ENCODE assay signal across 18 cellular contexts in genomic region chr4:110616162-110617062, GRCh38. TPM values are rescaled to one million over a fixed set of nuclear protein-coding genes. Genes with fewer than 3 reads are reported as not detected.
A peak's percentile ranks its signal among the peaks of the same experiment; 100 is the strongest.
DNase-seq lines count a peak whose midpoint lies in the region; ATAC-seq, FAIRE-seq and TF ChIP-seq lines count a peak whose summit lies in the region.
"Had no signal": no experiment of that assay in that cellular context is flagged by ENCODE, and none has a peak within 500 bp of the region (broad histone marks: within the 10 kb centered on the region; RNA-seq: fewer than 3 reads in every experiment).

No MANE protein-coding gene starts in this region.

- no peak for ATAC-seq in stimulated activated memory B cell treated with anti-CD40 and anti-IgM and Interleukin-4, amounts not matched to agents 10 μg/mL and 1 μg/mL and 100 μg/mL, for 72 hours
- ATAC-seq: A549; activated T-helper 17 cell treated with anti-CD3 and anti-CD28 coated beads, Interleukin-2, amount 50 U/mL, for 72 hours; naive thymus-derived CD8-positive, alpha-beta T cell had no signal

- H3K4me3 ChIP-seq in ectodermal cell (ENCODE audit: insufficient read depth, low read depth, low read length) (peak overlapping the region; percentile 37), mesenchymal stem cell (ENCODE audit: insufficient read depth in 1 of 2, low read depth in 1 of 2, low read length in 2 of 2) (no peak overlapping the region), kidney (ENCODE audit: low read length in 2 of 2) (peak overlapping the region in 1 of 2 donors; percentile 21)
- H3K4me3 ChIP-seq: A549 had no signal

- no peak overlapping the region for H2BK5ac ChIP-seq in mesenchymal stem cell (ENCODE audit: low read depth, low read length, poor library complexity, severe bottlenecking)

- no peaks in the 10 kb centered on the region for H3K79me1 ChIP-seq in mesenchymal stem cell (replicated peaks; ENCODE audit: low read length, poor library complexity, severe bottlenecking)

- peaks cover 3% of the 10 kb centered on the region for H3K9me3 Mint-ChIP-seq in activated naive CD4-positive, alpha-beta T cell treated with anti-CD3 and anti-CD28 coated beads, Interleukin-2, amount 10 ng/mL, durations not matched to agents 7 days and 5 days
- no peaks in the 10 kb centered on the region for H3K9me3 Mint-ChIP-seq in type B pancreatic cell
- H3K9me3 Mint-ChIP-seq in stimulated activated memory B cell treated with anti-CD40 and anti-IgM and Interleukin-4, amounts not matched to agents 10 μg/mL and 1 μg/mL and 100 μg/mL, for 72 hours = no peaks in the 10 kb centered on the region
- H3K9me3 Mint-ChIP-seq: activated T-helper 17 cell treated with anti-CD3 and anti-CD28 coated beads, Interleukin-2, amount 50 U/mL, for 72 hours had no signal

- H3K9ac ChIP-seq in mesenchymal stem cell (ENCODE audit: low read length) (no peak overlapping the region), kidney (ENCODE audit: low read length in 2 of 2) (no peak overlapping the region)

- CTCF ChIA-PET in activated naive CD4-positive, alpha-beta T cell treated with anti-CD3 and anti-CD28 coated beads, Interleukin-2, amount 10 ng/mL, durations not matched to agents 7 days and 5 days (lab: Charles Lee) = no interaction called here

- H3K18ac ChIP-seq in mesenchymal stem cell (ENCODE audit: low read depth in 1 of 2, low read length in 2 of 2) = peak overlapping the region; percentile 92 to 93

- no peak overlapping the region for H3K23ac ChIP-seq in mesenchymal stem cell (ENCODE audit: low read length in 2 of 2)

- H3K9me3 ChIP-seq in ectodermal cell (ENCODE audit: control insufficient read depth, low read length) (no peaks in the 10 kb centered on the region), mesenchymal stem cell (ENCODE audit: control insufficient read depth, low read length) (no peaks in the 10 kb centered on the region), kidney (ENCODE audit: control insufficient read depth in 1 of 2, low read length in 2 of 2) (no peaks in the 10 kb centered on the region)
- H3K9me3 ChIP-seq: A549 had no signal

- peaks cover 58% of the 10 kb centered on the region for H3K4me1 ChIP-seq in ectodermal cell (ENCODE audit: control insufficient read depth, insufficient read depth, low read length)
- H3K4me1 ChIP-seq in mesenchymal stem cell (ENCODE audit: control insufficient read depth, insufficient read depth, low read depth, low read length) = peaks cover 31% of the 10 kb centered on the region
- H3K4me1 ChIP-seq in kidney (ENCODE audit: control insufficient read depth in 1 of 2, insufficient read depth in 1 of 2, low read depth in 1 of 2, low read length in 2 of 2) = peaks cover 0 to 13% of the 10 kb centered on the region in 2 donors

- WGBS in ectodermal cell, 2 experiments = 0% methylated on average over 11 to 13 of the region's 17 CpGs
- 0% methylated on average over 5 of the region's 17 CpGs for WGBS in mesenchymal stem cell

- TF ChIP-seq CTCF in type B pancreatic cell (conservative IDR thresholded peaks at IDR 0.05) (no peak), kidney (IDR thresholded peaks at IDR 0.05; ENCODE audit: borderline replicate concordance, extremely low read depth, insufficient read depth) (no peak)

- H3K27me3 Mint-ChIP-seq in activated naive CD4-positive, alpha-beta T cell treated with anti-CD3 and anti-CD28 coated beads, Interleukin-2, amount 10 ng/mL, durations not matched to agents 7 days and 5 days = peaks cover 98% of the 10 kb centered on the region
- H3K27me3 Mint-ChIP-seq in type B pancreatic cell = peaks cover 96% of the 10 kb centered on the region
- peaks cover 93% of the 10 kb centered on the region for H3K27me3 Mint-ChIP-seq in stimulated activated memory B cell treated with anti-CD40 and anti-IgM and Interleukin-4, amounts not matched to agents 10 μg/mL and 1 μg/mL and 100 μg/mL, for 72 hours

- H4K8ac ChIP-seq in mesenchymal stem cell (ENCODE audit: low read length) = peak overlapping the region; percentile 8

- FAIRE-seq in kidney (lab: Jason Lieb, UNC) = no peak
- FAIRE-seq: A549 had no signal

- no peak overlapping the region for H3K4me3 Mint-ChIP-seq in activated naive CD4-positive, alpha-beta T cell treated with anti-CD3 and anti-CD28 coated beads, Interleukin-2, amount 10 ng/mL, durations not matched to agents 7 days and 5 days
- H3K4me3 Mint-ChIP-seq in type B pancreatic cell = peak overlapping the region; percentile 76
- H3K4me3 Mint-ChIP-seq in stimulated activated memory B cell treated with anti-CD40 and anti-IgM and Interleukin-4, amounts not matched to agents 10 μg/mL and 1 μg/mL and 100 μg/mL, for 72 hours = no peak overlapping the region
- H3K4me3 Mint-ChIP-seq: activated CD4-positive, alpha-beta memory T cell treated with anti-CD3 and anti-CD28 coated beads, Interleukin-2, amount 10 ng/mL, durations not matched to agents 7 days and 5 days; activated T-helper 17 cell treated with anti-CD3 and anti-CD28 coated beads, Interleukin-2, amount 50 U/mL, for 72 hours had no signal

- no peak overlapping the region for H2AK5ac ChIP-seq in mesenchymal stem cell (ENCODE audit: low read length, severe bottlenecking)

- no peak overlapping the region for H3K4me2 ChIP-seq in mesenchymal stem cell (ENCODE audit: low read length, poor library complexity, severe bottlenecking)
- H3K4me2 ChIP-seq: A549 had no signal

- H3K36me3 ChIP-seq in ectodermal cell (ENCODE audit: control insufficient read depth, insufficient read depth, low read length) (no peaks in the 10 kb centered on the region), mesenchymal stem cell (ENCODE audit: control insufficient read depth in 1 of 2, insufficient read depth in 2 of 2, low read depth in 1 of 2, low read length in 2 of 2) (peaks cover 0 to 11% of the 10 kb centered on the region in 2 experiments), kidney (ENCODE audit: control insufficient read depth in 1 of 2, insufficient read depth in 2 of 2, low read length in 2 of 2) (no peaks in the 10 kb centered on the region)

- H3K4me1 Mint-ChIP-seq in activated naive CD4-positive, alpha-beta T cell treated with anti-CD3 and anti-CD28 coated beads, Interleukin-2, amount 10 ng/mL, durations not matched to agents 7 days and 5 days = peaks cover 4% of the 10 kb centered on the region
- peaks cover 39% of the 10 kb centered on the region for H3K4me1 Mint-ChIP-seq in type B pancreatic cell (ENCODE audit: unreplicated experiment)
- H3K4me1 Mint-ChIP-seq in stimulated activated memory B cell treated with anti-CD40 and anti-IgM and Interleukin-4, amounts not matched to agents 10 μg/mL and 1 μg/mL and 100 μg/mL, for 72 hours = peaks cover 6% of the 10 kb centered on the region

- no peak overlapping the region for H2AFZ ChIP-seq in mesenchymal stem cell (ENCODE audit: low read depth, low read length)

- H2BK12ac ChIP-seq in mesenchymal stem cell (ENCODE audit: low read length in 2 of 2) = peak overlapping the region in 1 of 2 experiments; percentile 23

- no peak for DNase-seq in activated naive CD4-positive, alpha-beta T cell treated with anti-CD3 and anti-CD28 coated beads, Interleukin-2, amount 10 ng/mL, durations not matched to agents 7 days and 5 days
- DNase-seq in activated naive CD4-positive, alpha-beta T cell treated with Interleukin-2 at 50 U/mL for 16 hours = no peak
- DNase-seq in mesenchymal stem cell (peak; percentile 45), type B pancreatic cell (ENCODE audit: extremely low spot score, unreplicated experiment) (no peak), kidney (no peak), NCI-H1092 treated with DMSO at 0.1 percent for 48 hours (lab: John Stamatoyannopoulos, UW) (no peak)
- DNase-seq: activated CD4-positive, alpha-beta memory T cell treated with anti-CD3 and anti-CD28 coated beads, Interleukin-2, amount 10 ng/mL, durations not matched to agents 7 days and 5 days; DMS153; effector CD4-positive, alpha-beta T cell; naive thymus-derived CD8-positive, alpha-beta T cell; NCI-H187 treated with DMSO at 0.1 percent for 48 hours; SW 1271 had no signal

- no peak overlapping the region for H2BK15ac ChIP-seq in mesenchymal stem cell (ENCODE audit: low read depth, poor library complexity, severe bottlenecking)

- H3K27me3 ChIP-seq in ectodermal cell (ENCODE audit: control insufficient read depth, insufficient read depth, low read length, poor library complexity, severe bottlenecking) = peaks cover 100% of the 10 kb centered on the region
- H3K27me3 ChIP-seq in mesenchymal stem cell (ENCODE audit: control insufficient read depth in 1 of 2, insufficient read depth in 1 of 2, low read length in 2 of 2) = peaks cover 54 to 86% of the 10 kb centered on the region in 2 experiments

- H3K27ac Mint-ChIP-seq in activated naive CD4-positive, alpha-beta T cell treated with anti-CD3 and anti-CD28 coated beads, Interleukin-2, amount 10 ng/mL, durations not matched to agents 7 days and 5 days = peak overlapping the region; percentile 67
- peak overlapping the region; percentile 58 for H3K27ac Mint-ChIP-seq in type B pancreatic cell
- no peak overlapping the region for H3K27ac Mint-ChIP-seq in stimulated activated memory B cell treated with anti-CD40 and anti-IgM and Interleukin-4, amounts not matched to agents 10 μg/mL and 1 μg/mL and 100 μg/mL, for 72 hours
- H3K27ac Mint-ChIP-seq: activated CD4-positive, alpha-beta memory T cell treated with anti-CD3 and anti-CD28 coated beads, Interleukin-2, amount 10 ng/mL, durations not matched to agents 7 days and 5 days; activated T-helper 17 cell treated with anti-CD3 and anti-CD28 coated beads, Interleukin-2, amount 50 U/mL, for 72 hours; CD14-positive monocyte had no signal

- peaks cover 8% of the 10 kb centered on the region for H3K36me3 Mint-ChIP-seq in activated naive CD4-positive, alpha-beta T cell treated with anti-CD3 and anti-CD28 coated beads, Interleukin-2, amount 10 ng/mL, durations not matched to agents 7 days and 5 days
- peaks cover 11% of the 10 kb centered on the region for H3K36me3 Mint-ChIP-seq in type B pancreatic cell
- H3K36me3 Mint-ChIP-seq in stimulated activated memory B cell treated with anti-CD40 and anti-IgM and Interleukin-4, amounts not matched to agents 10 μg/mL and 1 μg/mL and 100 μg/mL, for 72 hours = no peaks in the 10 kb centered on the region

- H2BK120ac ChIP-seq in mesenchymal stem cell (ENCODE audit: low read depth, low read length) = peak overlapping the region; percentile 98

- H3K27ac ChIP-seq in ectodermal cell (ENCODE audit: insufficient read depth, low read depth, low read length, poor library complexity, severe bottlenecking) = peak overlapping the region; percentile 78
- no peak overlapping the region for H3K27ac ChIP-seq in mesenchymal stem cell (ENCODE audit: low read length, poor library complexity, severe bottlenecking)
- no peak overlapping the region for H3K27ac ChIP-seq in kidney (ENCODE audit: low read depth in 2 of 2, low read length in 2 of 2)
- H3K27ac ChIP-seq: A549 had no signal

- peak overlapping the region; percentile 39 to 96 for H3K4ac ChIP-seq in mesenchymal stem cell (ENCODE audit: low read depth in 1 of 2, low read length in 2 of 2)

- no peak overlapping the region for H4K91ac ChIP-seq in mesenchymal stem cell (ENCODE audit: low read length)

- intact Hi-C loops in kidney (cut with DNase I) = no loop called here

- H3K14ac ChIP-seq in mesenchymal stem cell (ENCODE audit: low read length in 2 of 2) = no peak overlapping the region

RNA-seq across cellular contexts. Expression of gene PITX2, which starts 6.5 kb away (rescaled TPM):
- polyA plus RNA-seq in ectodermal cell (2013, experiment 1 of 4) = 1.4 TPM
- 1.9 TPM for polyA plus RNA-seq in ectodermal cell (2013, experiment 2 of 4)
- polyA plus RNA-seq in ectodermal cell (2013, experiment 3 of 4) = 2.7 TPM
- 1.8 TPM for polyA plus RNA-seq in ectodermal cell (2013, experiment 4 of 4)
- 26.4 TPM for polyA plus RNA-seq in mesenchymal stem cell (2013, experiment 1 of 2)
- polyA plus RNA-seq in mesenchymal stem cell (2013, experiment 2 of 2) = 25.9 TPM
- total RNA-seq in type B pancreatic cell (ENCODE audit: low replicate concordance) = 4.5 and 13.8 TPM in 2 replicates
- total RNA-seq in kidney = 3.2 TPM
- polyA plus RNA-seq in kidney (ENCODE audit: insufficient read depth, low read depth, low replicate concordance) = 0.71 TPM
- total RNA-seq: naive thymus-derived CD8-positive, alpha-beta T cell; ureter had no signal
- polyA plus RNA-seq: CD14-positive monocyte; naive thymus-derived CD8-positive, alpha-beta T cell had no signal
